ENCODE assay signal across 8 cellular contexts in the genomic region with DNA sequence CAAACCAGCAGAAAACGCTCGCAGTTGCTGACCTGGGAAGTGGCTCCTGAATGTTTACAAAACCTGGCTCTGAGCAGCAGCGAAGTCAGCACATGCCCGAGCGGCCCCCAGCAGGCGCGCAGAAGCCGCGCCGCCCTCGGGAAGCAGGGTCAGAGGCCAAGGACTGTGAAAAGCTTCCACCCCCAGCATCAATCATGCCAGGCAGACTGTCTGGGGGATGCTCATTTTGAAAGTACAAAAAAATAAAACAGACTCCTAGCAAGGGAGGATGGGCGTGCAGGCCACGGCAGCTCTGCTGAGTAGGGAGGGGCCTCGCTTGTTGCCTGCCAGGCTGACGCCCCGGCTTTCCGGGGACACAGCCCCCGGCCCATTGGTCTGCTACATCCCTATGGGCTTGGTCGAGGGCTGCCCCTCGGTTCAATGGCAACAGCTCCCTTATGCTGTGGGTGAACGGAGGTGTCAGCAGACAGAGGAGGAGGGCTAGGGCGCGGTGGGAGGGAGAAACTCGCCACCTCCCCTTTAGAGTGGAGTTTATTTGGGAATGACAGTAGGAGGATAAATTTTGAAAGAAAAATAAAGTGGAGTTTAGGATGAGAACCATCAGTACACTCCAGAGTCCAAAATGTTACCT. TPM values are rescaled to one million over a fixed set of nuclear protein-coding genes. Genes with fewer than 3 reads are reported as not detected.
DNase-seq lines count a peak whose midpoint lies in the region; ATAC-seq and TF ChIP-seq lines count a peak whose summit lies in the region.

No MANE protein-coding gene starts in this region.

- peak overlapping the region; percentile 95 for H2BK120ac ChIP-seq in trophoblast cell (ENCODE audit: insufficient read depth, low read length, poor library complexity)

- H3K27me3 Mint-ChIP-seq in HFFc6 (ENCODE audit: insufficient read depth) (no peaks in the 10 kb centered on the region; the same call in 1 of the 2 replicates), CD14-positive monocyte (ENCODE audit: low read depth in 3 of 3) (peaks cover 2 to 8% (median 4%) of the 10 kb centered on the region in 3 donors)

- H4K12ac ChIP-seq in trophoblast cell (ENCODE audit: low read depth, low read length), result no peak overlapping the region

- H3K4me3 ChIP-seq in trophoblast cell (ENCODE audit: low read depth, low read length) (no peak overlapping the region), gastroesophageal sphincter (peak overlapping the region in 1 of 2 donors; percentile 10), psoas muscle (no peak overlapping the region)

- H3K79me1 ChIP-seq in trophoblast cell (ENCODE audit: low read length), result peaks cover 46% of the 10 kb centered on the region

- H2BK12ac ChIP-seq in trophoblast cell (ENCODE audit: low read length), result peak overlapping the region; percentile 95

- peaks cover 17% of the 10 kb centered on the region for H3K79me2 ChIP-seq in trophoblast cell (ENCODE audit: control insufficient read depth, insufficient read depth, low read length, poor library complexity)

- H3K4me3 Mint-ChIP-seq in HFFc6 (no peak overlapping the region; the same call in 1 of the 2 replicates), CD14-positive monocyte (peak overlapping the region in 1 of 2 donors; percentile 58)

- TF ChIP-seq CTCF in HFFc6 (IDR thresholded peaks at IDR 0.05) (no peak), CD14-positive monocyte (IDR thresholded peaks at IDR 0.05) (no peak), gastroesophageal sphincter (IDR thresholded peaks at IDR 0.05) (no peak), psoas muscle (IDR thresholded peaks at IDR 0.05) (no peak)

- H3K27ac Mint-ChIP-seq in HFFc6, result peak overlapping the region; percentile 77
- peak overlapping the region in 1 of 7 donors; percentile 1 for H3K27ac Mint-ChIP-seq in CD14-positive monocyte

- H3K23ac ChIP-seq in trophoblast cell (ENCODE audit: low read length), result no peak overlapping the region

- H3K4me1 ChIP-seq in trophoblast cell (ENCODE audit: control insufficient read depth in 1 of 2, insufficient read depth in 2 of 2, low read length in 2 of 2), result peaks cover 28 to 42% of the 10 kb centered on the region in 2 experiments
- H3K4me1 ChIP-seq in gastroesophageal sphincter, result peaks cover 0 to 21% (median 5%) of the 10 kb centered on the region in 3 donors
- H3K4me1 ChIP-seq in psoas muscle, result peaks cover 10% of the 10 kb centered on the region

- H3K27me3 ChIP-seq in trophoblast cell (ENCODE audit: insufficient read depth, low read length) (no peaks in the 10 kb centered on the region), gastroesophageal sphincter (no peaks in the 10 kb centered on the region), psoas muscle (ENCODE audit: insufficient read depth in 3 of 3, low read length in 2 of 3) (no peaks in the 10 kb centered on the region)

- H3K14ac ChIP-seq in trophoblast cell (ENCODE audit: low read length), result peak overlapping the region; percentile 80

- H3K36me3 Mint-ChIP-seq in HFFc6 (ENCODE audit: low read depth), result peaks cover 2% of the 10 kb centered on the region; the same call in 1 of the 2 replicates
- peaks cover 57 to 85% of the 10 kb centered on the region in 2 donors for H3K36me3 Mint-ChIP-seq in CD14-positive monocyte

- H3K9me3 Mint-ChIP-seq in HFFc6 (no peaks in the 10 kb centered on the region), CD14-positive monocyte (peaks cover 0 to 2% (median 0%) of the 10 kb centered on the region in 7 donors)

- TF ChIP-seq EP300 in gastroesophageal sphincter (IDR thresholded peaks at IDR 0.05), result no peak

- H2AFZ ChIP-seq in trophoblast cell (ENCODE audit: insufficient read depth, low read length, poor library complexity), result no peak overlapping the region

- WGBS in trophoblast cell (ENCODE audit: extremely low coverage, insufficient coverage, insufficient read length), result no CpG with 5 or more reads among the region's 24 CpGs
- WGBS in gastroesophageal sphincter (ENCODE audit: low coverage in 1 of 2), 2 donors, result 25% methylated on average over 10 of the region's 24 CpGs; no CpG with 5 or more reads in 1 of the 2 donors
- WGBS in psoas muscle, 3 donors, result 71 to 72% (median 72%) methylated on average over 24 of the region's 24 CpGs

- DNase-seq in HFFc6 (no peak), T-helper 2 cell (peak in 4 of 5 experiments; percentile 26 to 80 (median 44)), trophoblast cell (no peak), CD14-positive monocyte (ENCODE audit: low spot score) (no peak), psoas muscle (no peak)
- DNase-seq in central memory CD4-positive, alpha-beta T cell, result peak; percentile 53

- H3K4ac ChIP-seq in trophoblast cell (ENCODE audit: low read depth, low read length), result peak overlapping the region; percentile 75

- peak overlapping the region; percentile 94 for H2BK5ac ChIP-seq in trophoblast cell (ENCODE audit: low read depth, low read length, poor library complexity)

- no peak for TF ChIP-seq POLR2A in gastroesophageal sphincter (IDR thresholded peaks at IDR 0.05)

- intact Hi-C loops in CD14-positive monocyte (cut with micrococcal nuclease) (no loop called here), psoas muscle (cut with DNase I) (no loop called here)

- H3K9me3 ChIP-seq in trophoblast cell (ENCODE audit: insufficient read depth, low read depth, low read length) (no peaks in the 10 kb centered on the region), gastroesophageal sphincter (no peaks in the 10 kb centered on the region), psoas muscle (no peaks in the 10 kb centered on the region)

- H3K4me2 ChIP-seq in trophoblast cell (ENCODE audit: low read length), result peak overlapping the region; percentile 52

- peaks cover 36% of the 10 kb centered on the region for H3K4me1 Mint-ChIP-seq in HFFc6 (ENCODE audit: low read depth)
- H3K4me1 Mint-ChIP-seq in CD14-positive monocyte, result peaks cover 26% of the 10 kb centered on the region

- peak overlapping the region; percentile 87 for H4K8ac ChIP-seq in trophoblast cell (ENCODE audit: low read depth, low read length)

- peak overlapping the region; percentile 87 for H2AK5ac ChIP-seq in trophoblast cell (ENCODE audit: low read length)

- peak overlapping the region; percentile 98 for H4K91ac ChIP-seq in trophoblast cell (ENCODE audit: low read depth, low read length)

- H3K18ac ChIP-seq in trophoblast cell (ENCODE audit: low read length), result peak overlapping the region; percentile 89

- H3K27ac ChIP-seq in trophoblast cell (ENCODE audit: low read depth, low read length) (peak overlapping the region; percentile 97), gastroesophageal sphincter (peak overlapping the region in 2 of 4 donors; percentile 6 to 42), psoas muscle (no peak overlapping the region)

- no peak overlapping the region for H3K9ac ChIP-seq in trophoblast cell (ENCODE audit: low read length)

- H3K36me3 ChIP-seq in trophoblast cell (ENCODE audit: control insufficient read depth in 1 of 2, insufficient read depth in 2 of 2, low read length in 2 of 2) (no peaks in the 10 kb centered on the region), gastroesophageal sphincter (peaks cover 0 to 93% of the 10 kb centered on the region in 2 donors), psoas muscle (ENCODE audit: insufficient read depth in 1 of 2, low read depth in 1 of 2) (peaks cover 5 to 51% of the 10 kb centered on the region in 2 donors)

- ATAC-seq in HG02763 (IDR thresholded peaks at IDR 0.05; ENCODE audit: unreplicated experiment) (no peak), gastroesophageal sphincter (no peak), psoas muscle (no peak)

RNA-seq across cellular contexts. Expression of gene GNB1L, which starts 37.7 kb away (rescaled TPM):
- total RNA-seq in HFFc6 (2021; fragmentation: NEBNext Ultra II Directional; extraction: Animal tissue kit (Norgen Biotek cat#: 25700)), result 1 to 10 TPM; 6.6 to 9.6 (median 7.6) TPM
- polyA plus RNA-seq in trophoblast cell (2013), result 10.4 and 11.5 TPM in 2 replicates
- polyA plus RNA-seq in CD14-positive monocyte (1 to 10 TPM; 4.8 to 6.0 TPM), psoas muscle (1 to 10 TPM; 3.3 to 7.6 (median 3.6) TPM)
- total RNA-seq in gastroesophageal sphincter (1 to 10 TPM; 4.8 to 8.7 (median 7.4) TPM), psoas muscle (1 to 10 TPM; 1.5 to 3.4 (median 3.0) TPM)

RNA-seq across cellular contexts. Expression of gene RTL10, which starts 37.7 kb away (rescaled TPM):
- 10 to 100 TPM; 17.4 to 22.7 (median 19.2) TPM for total RNA-seq in HFFc6 (2021; fragmentation: NEBNext Ultra II Directional; extraction: Animal tissue kit (Norgen Biotek cat#: 25700))
- 10.8 and 11.6 TPM in 2 replicates for polyA plus RNA-seq in trophoblast cell (2013)
- polyA plus RNA-seq in CD14-positive monocyte (1 to 10 TPM; 1.4 to 1.5 TPM), psoas muscle (1 to 10 TPM; 5.9 to 7.9 (median 6.3) TPM)
- total RNA-seq in gastroesophageal sphincter (10 to 100 TPM in 2 of 4 donors, 1 to 10 TPM in 2; 6.6 to 15.9 (median 10.4) TPM), psoas muscle (1 to 10 TPM; 5.3 to 9.7 (median 8.1) TPM)

RNA-seq across cellular contexts. Expression of gene COMT, which starts 49.2 kb away (rescaled TPM):
- total RNA-seq in HFFc6 (2021; fragmentation: NEBNext Ultra II Directional; extraction: Animal tissue kit (Norgen Biotek cat#: 25700)), result 100 to 1,000 TPM; 215 to 306 (median 234) TPM
- polyA plus RNA-seq in trophoblast cell (2013), result 16.0 and 18.0 TPM in 2 replicates
- 100 to 1,000 TPM; 329 to 400 TPM for polyA plus RNA-seq in CD14-positive monocyte
- 100 to 1,000 TPM; 105 to 235 (median 208) TPM for total RNA-seq in gastroesophageal sphincter
- total RNA-seq in psoas muscle, result 100 to 1,000 TPM in 2 of 4 donors, 10 to 100 TPM in 2; 63.6 to 146 (median 115) TPM
- polyA plus RNA-seq in psoas muscle, result 100 to 1,000 TPM; 100 to 142 (median 117) TPM

RNA-seq across cellular contexts. Expression of gene TXNRD2, which starts 49.3 kb away (rescaled TPM):
- 10 to 100 TPM; 24.8 to 30.6 (median 28.3) TPM for total RNA-seq in HFFc6 (2021; fragmentation: NEBNext Ultra II Directional; extraction: Animal tissue kit (Norgen Biotek cat#: 25700))
- 2.2 and 2.6 TPM in 2 replicates for polyA plus RNA-seq in trophoblast cell (2013)
- polyA plus RNA-seq in CD14-positive monocyte (10 to 100 TPM; 24.9 to 30.8 TPM), psoas muscle (10 to 100 TPM; 13.7 to 23.5 (median 16.0) TPM)
- total RNA-seq in gastroesophageal sphincter (10 to 100 TPM; 16.7 to 33.1 (median 20.3) TPM), psoas muscle (10 to 100 TPM; 18.4 to 35.1 (median 24.5) TPM)

Comparison
In these comparisons a context has a peak if more than half of its experiments do, and no peak if none do; other contexts are left out.
1. DNase-seq: peak in T-helper 2 cell (4 of 5) and central memory CD4-positive, alpha-beta T cell (single experiment); none in HFFc6 (single experiment), trophoblast cell (0 of 2), CD14-positive monocyte (single experiment) and psoas muscle (0 of 2).